In the genomic region with DNA sequence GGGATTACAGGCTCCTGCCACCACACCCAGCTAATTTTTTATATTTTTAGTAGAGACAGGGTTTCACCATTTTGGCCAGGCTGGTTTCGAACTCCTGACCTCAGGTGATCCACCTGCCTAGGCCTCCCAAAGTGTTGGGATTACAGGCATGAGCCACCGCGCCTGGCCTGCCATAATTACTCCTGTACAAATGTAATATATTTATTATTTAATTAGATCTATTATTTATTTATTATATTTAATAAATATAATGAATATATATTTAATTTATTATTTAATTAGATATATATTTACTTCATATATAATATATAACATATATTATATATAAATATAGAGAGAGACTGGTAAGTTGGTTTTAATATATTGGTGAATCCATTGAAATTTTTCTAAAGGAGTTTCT, we compare ENCODE assay signal across 8 cellular contexts. TPM values are rescaled to one million over a fixed set of nuclear protein-coding genes. Genes with fewer than 3 reads are reported as not detected.
"Had no signal": no experiment of that assay in that cellular context is flagged by ENCODE, and none has a peak within 500 bp of the region (broad histone marks: within the 10 kb centered on the region; RNA-seq: fewer than 3 reads in every experiment).

No MANE protein-coding gene starts in this region.

RNA-seq across cellular contexts. Expression of a gene that starts 35.6 kb away (rescaled TPM):
- total RNA-seq: activated B cell treated with CpG ODN at 0.5 μM for 24 hours; activated CD4-positive, alpha-beta memory T cell treated with anti-CD3 and anti-CD28 coated beads for 36 hours; activated CD4-positive, alpha-beta T cell treated with anti-CD3 and anti-CD28 coated beads, Interleukin-2, amount 10 ng/mL, durations not matched to agents 24 days and 14 days; activated CD8-positive, alpha-beta memory T cell treated with anti-CD3 and anti-CD28 coated beads for 36 hours; activated naive CD8-positive, alpha-beta T cell treated with anti-CD3 and anti-CD28 coated beads for 36 hours; activated T-helper 1 cell treated with anti-CD3 and anti-CD28 coated beads, Interleukin-12 subunit alpha, Interleukin-12 subunit beta, Interleukin-2, Interleukin-4 antibody, amounts not matched to agents 30 ng/mL and 10 ng/mL and 1 ng/mL, durations not matched to agents 14 hours and 24 hours and 36 hours; activated T-helper 17 cell treated with anti-CD3 and anti-CD28 coated beads, Interleukin-2, amount 50 U/mL, for 72 hours had no signal
- polyA plus RNA-seq: aorta had no signal
